ENCODE assay signal across 8 cellular contexts in the genomic region with DNA sequence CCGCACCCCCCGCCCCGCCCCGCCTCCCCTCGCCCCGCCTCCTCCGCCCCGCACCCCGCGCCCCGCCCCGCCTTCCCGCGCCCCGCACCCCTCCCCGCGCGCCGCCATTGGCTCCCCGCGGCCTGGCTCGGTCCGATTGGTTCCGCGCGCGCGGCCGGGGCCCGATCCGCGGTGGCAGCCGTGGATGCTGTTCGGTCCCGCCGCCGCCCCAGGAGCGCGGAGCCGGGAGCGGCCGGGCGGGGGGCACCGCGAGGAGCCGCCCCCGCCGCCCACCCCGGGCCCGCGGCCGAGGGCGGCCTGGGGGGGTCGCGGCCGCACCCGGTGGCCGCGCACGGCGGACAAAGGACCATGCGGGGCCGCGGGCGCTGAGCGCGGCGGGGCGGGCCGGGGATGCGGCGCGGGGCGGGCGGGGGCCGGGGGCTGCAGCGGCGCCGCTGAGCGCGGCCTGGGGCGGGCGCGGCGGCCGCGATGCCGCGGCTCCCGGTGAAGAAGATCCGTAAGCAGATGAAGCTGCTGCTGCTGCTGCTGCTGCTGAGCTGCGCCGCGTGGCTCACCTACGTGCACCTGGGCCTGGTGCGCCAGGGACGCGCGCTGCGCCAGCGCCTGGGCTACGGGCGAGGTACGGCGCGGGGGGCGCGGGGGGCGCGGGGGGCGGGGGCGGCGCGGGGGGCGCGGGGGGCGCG. TPM values are rescaled to one million over a fixed set of nuclear protein-coding genes. Genes with fewer than 3 reads are reported as not detected.
DNase-seq lines count a peak whose midpoint lies in the region; ATAC-seq and TF ChIP-seq lines count a peak whose summit lies in the region.

A gene with protein sequence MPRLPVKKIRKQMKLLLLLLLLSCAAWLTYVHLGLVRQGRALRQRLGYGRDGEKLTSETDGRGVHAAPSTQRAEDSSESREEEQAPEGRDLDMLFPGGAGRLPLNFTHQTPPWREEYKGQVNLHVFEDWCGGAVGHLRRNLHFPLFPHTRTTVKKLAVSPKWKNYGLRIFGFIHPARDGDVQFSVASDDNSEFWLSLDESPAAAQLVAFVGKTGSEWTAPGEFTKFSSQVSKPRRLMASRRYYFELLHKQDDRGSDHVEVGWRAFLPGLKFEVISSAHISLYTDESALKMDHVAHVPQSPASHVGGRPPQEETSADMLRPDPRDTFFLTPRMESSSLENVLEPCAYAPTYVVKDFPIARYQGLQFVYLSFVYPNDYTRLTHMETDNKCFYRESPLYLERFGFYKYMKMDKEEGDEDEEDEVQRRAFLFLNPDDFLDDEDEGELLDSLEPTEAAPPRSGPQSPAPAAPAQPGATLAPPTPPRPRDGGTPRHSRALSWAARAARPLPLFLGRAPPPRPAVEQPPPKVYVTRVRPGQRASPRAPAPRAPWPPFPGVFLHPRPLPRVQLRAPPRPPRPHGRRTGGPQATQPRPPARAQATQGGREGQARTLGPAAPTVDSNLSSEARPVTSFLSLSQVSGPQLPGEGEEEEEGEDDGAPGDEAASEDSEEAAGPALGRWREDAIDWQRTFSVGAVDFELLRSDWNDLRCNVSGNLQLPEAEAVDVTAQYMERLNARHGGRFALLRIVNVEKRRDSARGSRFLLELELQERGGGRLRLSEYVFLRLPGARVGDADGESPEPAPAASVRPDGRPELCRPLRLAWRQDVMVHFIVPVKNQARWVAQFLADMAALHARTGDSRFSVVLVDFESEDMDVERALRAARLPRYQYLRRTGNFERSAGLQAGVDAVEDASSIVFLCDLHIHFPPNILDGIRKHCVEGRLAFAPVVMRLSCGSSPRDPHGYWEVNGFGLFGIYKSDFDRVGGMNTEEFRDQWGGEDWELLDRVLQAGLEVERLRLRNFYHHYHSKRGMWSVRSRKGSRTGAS (plus strand): TSS at position 164 of the 683 bp plus-strand sequence. CDS start 305 bp downstream, at position 469.

- no peak within 1 kb of the TSS for H3K27ac ChIP-seq in trophoblast cell (ENCODE audit: low read depth, low read length)

- H3K4me3 Mint-ChIP-seq in stimulated activated naive CD8-positive, alpha-beta T cell treated with anti-CD3 and anti-CD28 coated beads, Interleukin-15, Interleukin-2, amounts not matched to agents 100 ng/mL and 50 ng/mL, for 24 hours: peak within 1 kb of the TSS; percentile 74

- peak within 1 kb of the TSS; percentile 35 to 38 for H3K4me3 ChIP-seq in foreskin fibroblast (ENCODE audit: low read depth in 1 of 2, low read length in 2 of 2)
- H3K4me3 ChIP-seq in trophoblast cell (ENCODE audit: low read depth, low read length): peak within 1 kb of the TSS; percentile 73

- peaks cover 9 to 12% of the 10 kb centered on the region in 2 experiments for H3K36me3 ChIP-seq in trophoblast cell (ENCODE audit: control insufficient read depth in 1 of 2, insufficient read depth in 2 of 2, low read length in 2 of 2)

- H3K27ac Mint-ChIP-seq in stimulated activated naive CD8-positive, alpha-beta T cell treated with anti-CD3 and anti-CD28 coated beads, Interleukin-15, Interleukin-2, amounts not matched to agents 100 ng/mL and 50 ng/mL, for 24 hours: no peak within 1 kb of the TSS

- H3K9ac ChIP-seq in trophoblast cell (ENCODE audit: low read length): peak within 1 kb of the TSS; percentile 20

- no peaks in the 10 kb centered on the region for H3K27me3 ChIP-seq in trophoblast cell (ENCODE audit: insufficient read depth, low read length)

- H3K36me3 Mint-ChIP-seq in stimulated activated naive CD8-positive, alpha-beta T cell treated with anti-CD3 and anti-CD28 coated beads, Interleukin-15, Interleukin-2, amounts not matched to agents 100 ng/mL and 50 ng/mL, for 24 hours (ENCODE audit: low read depth): no peaks in the 10 kb centered on the region

- peak within 1 kb of the TSS; percentile 30 for H3K4ac ChIP-seq in trophoblast cell (ENCODE audit: low read depth, low read length)

- peaks cover 17% of the 10 kb centered on the region for H3K4me1 Mint-ChIP-seq in stimulated activated naive CD8-positive, alpha-beta T cell treated with anti-CD3 and anti-CD28 coated beads, Interleukin-15, Interleukin-2, amounts not matched to agents 100 ng/mL and 50 ng/mL, for 24 hours (ENCODE audit: low read depth)

- no CpG with 5 or more reads among the region's 118 CpGs for WGBS in trophoblast cell (ENCODE audit: extremely low coverage, insufficient coverage, insufficient read length)

- no peaks in the 10 kb centered on the region for H3K9me3 ChIP-seq in trophoblast cell (ENCODE audit: insufficient read depth, low read depth, low read length)

- peak within 1 kb of the TSS; percentile 54 for H4K8ac ChIP-seq in trophoblast cell (ENCODE audit: low read depth, low read length)

- peaks cover 4% of the 10 kb centered on the region for H3K79me1 ChIP-seq in trophoblast cell (ENCODE audit: low read length)

- H4K12ac ChIP-seq in trophoblast cell (ENCODE audit: low read depth, low read length): peak within 1 kb of the TSS; percentile 47

- no peak within 1 kb of the TSS for H3K23ac ChIP-seq in trophoblast cell (ENCODE audit: low read length)

- no peaks in the 10 kb centered on the region for H3K79me2 ChIP-seq in trophoblast cell (ENCODE audit: control insufficient read depth, insufficient read depth, low read length, poor library complexity)

- H3K18ac ChIP-seq in trophoblast cell (ENCODE audit: low read length): peak within 1 kb of the TSS; percentile 43

- peaks cover 13 to 16% of the 10 kb centered on the region in 2 experiments for H3K4me1 ChIP-seq in trophoblast cell (ENCODE audit: control insufficient read depth in 1 of 2, insufficient read depth in 2 of 2, low read length in 2 of 2)

- no peak for DNase-seq in stimulated activated naive CD8-positive, alpha-beta T cell treated with anti-CD3 and anti-CD28 coated beads, Interleukin-15, Interleukin-2, amounts not matched to agents 100 U/mL and 50 U/mL, for 24 hours
- peak; percentile 26 to 33 for DNase-seq in activated CD4-positive, alpha-beta T cell treated with anti-CD3 and anti-CD28 coated beads, Interleukin-2, amount 50 U/mL, for 48 hours
- DNase-seq in foreskin fibroblast: peak in 1 of 2 donors; percentile 73
- DNase-seq in trophoblast cell: peak in 1 of 2 donors; percentile 33
- DNase-seq in EL: no peak

- H3K27me3 Mint-ChIP-seq in stimulated activated naive CD8-positive, alpha-beta T cell treated with anti-CD3 and anti-CD28 coated beads, Interleukin-15, Interleukin-2, amounts not matched to agents 100 ng/mL and 50 ng/mL, for 24 hours: peaks cover 36% of the 10 kb centered on the region

- no peak within 1 kb of the TSS for H2BK5ac ChIP-seq in trophoblast cell (ENCODE audit: low read depth, low read length, poor library complexity)

- H3K9me3 Mint-ChIP-seq in stimulated activated naive CD8-positive, alpha-beta T cell treated with anti-CD3 and anti-CD28 coated beads, Interleukin-15, Interleukin-2, amounts not matched to agents 100 ng/mL and 50 ng/mL, for 24 hours: no peaks in the 10 kb centered on the region

- H4K91ac ChIP-seq in trophoblast cell (ENCODE audit: low read depth, low read length): peak within 1 kb of the TSS; percentile 29

- H2AK5ac ChIP-seq in trophoblast cell (ENCODE audit: low read length): peak within 1 kb of the TSS; percentile 30

- TF ChIP-seq CTCF in foreskin fibroblast (IDR thresholded peaks at IDR 0.05; ENCODE audit: low read depth, low read length): no peak

- no peak within 1 kb of the TSS for H2BK12ac ChIP-seq in trophoblast cell (ENCODE audit: low read length)

- no peak for ATAC-seq in stimulated activated naive CD8-positive, alpha-beta T cell treated with anti-CD3 and anti-CD28 coated beads, Interleukin-15, Interleukin-2, amounts not matched to agents 100 U/mL and 50 U/mL, for 24 hours
- ATAC-seq in HG03097 (IDR thresholded peaks at IDR 0.05; ENCODE audit: low FRiP score, unreplicated experiment) (no peak), HG02885 (IDR thresholded peaks at IDR 0.05; ENCODE audit: poor library complexity, unreplicated experiment) (no peak)

- peak within 1 kb of the TSS; percentile 54 for H2AFZ ChIP-seq in trophoblast cell (ENCODE audit: insufficient read depth, low read length, poor library complexity)

- H3K14ac ChIP-seq in trophoblast cell (ENCODE audit: low read length): peak within 1 kb of the TSS; percentile 16

- peak within 1 kb of the TSS; percentile 64 for H3K4me2 ChIP-seq in trophoblast cell (ENCODE audit: low read length)

- H2BK120ac ChIP-seq in trophoblast cell (ENCODE audit: insufficient read depth, low read length, poor library complexity): peak within 1 kb of the TSS; percentile 14

RNA-seq across cellular contexts. Expression of the gene that starts here (rescaled TPM):
- polyA plus RNA-seq in trophoblast cell (2013): 18.4 and 19.5 TPM in 2 replicates

Comparison
In these comparisons a context has a peak if more than half of its experiments do, and no peak if none do; other contexts are left out.
1. DNase-seq: peak in activated CD4-positive, alpha-beta T cell treated with anti-CD3 and anti-CD28 coated beads, Interleukin-2, amount 50 U/mL, for 48 hours (2 of 2); none in stimulated activated naive CD8-positive, alpha-beta T cell treated with anti-CD3 and anti-CD28 coated beads, Interleukin-15, Interleukin-2, amounts not matched to agents 100 U/mL and 50 U/mL, for 24 hours (single experiment) and EL (single experiment).